In genomic region chr1:36133484-36133883, GRCh38 we compare ENCODE assay signal across 1 cellular context.
TF ChIP-seq lines count a peak whose summit lies in the region.

No MANE protein-coding gene starts in this region.

TF ChIP-seq in HepG2, 621 proteins besides CTCF, POLR2A, EP300 and RAD21:
- TF ChIP-seq SMAD9 (CRISPR knock-in tag; IDR thresholded peaks at IDR 0.05) = no peak
- TF ChIP-seq, protein P1, sequence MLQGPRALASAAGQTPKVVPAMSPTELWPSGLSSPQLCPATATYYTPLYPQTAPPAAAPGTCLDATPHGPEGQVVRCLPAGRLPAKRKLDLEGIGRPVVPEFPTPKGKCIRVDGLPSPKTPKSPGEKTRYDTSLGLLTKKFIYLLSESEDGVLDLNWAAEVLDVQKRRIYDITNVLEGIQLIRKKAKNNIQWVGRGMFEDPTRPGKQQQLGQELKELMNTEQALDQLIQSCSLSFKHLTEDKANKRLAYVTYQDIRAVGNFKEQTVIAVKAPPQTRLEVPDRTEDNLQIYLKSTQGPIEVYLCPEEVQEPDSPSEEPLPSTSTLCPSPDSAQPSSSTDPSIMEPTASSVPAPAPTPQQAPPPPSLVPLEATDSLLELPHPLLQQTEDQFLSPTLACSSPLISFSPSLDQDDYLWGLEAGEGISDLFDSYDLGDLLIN (CRISPR knock-in tag; IDR thresholded peaks at IDR 0.05; ENCODE audit: borderline replicate concordance) = no peak
- TF ChIP-seq AGO1 (IDR thresholded peaks at IDR 0.05; ENCODE audit: low read depth, low read length, poor library complexity, severe bottlenecking) = no peak
- no peak for TF ChIP-seq RNF2 (conservative IDR thresholded peaks at IDR 0.05; ENCODE audit: low read depth)
- TF ChIP-seq SAFB2 (CRISPR knock-in tag; IDR thresholded peaks at IDR 0.05; ENCODE audit: borderline replicate concordance, low read depth) = no peak
- TF ChIP-seq, protein P2, sequence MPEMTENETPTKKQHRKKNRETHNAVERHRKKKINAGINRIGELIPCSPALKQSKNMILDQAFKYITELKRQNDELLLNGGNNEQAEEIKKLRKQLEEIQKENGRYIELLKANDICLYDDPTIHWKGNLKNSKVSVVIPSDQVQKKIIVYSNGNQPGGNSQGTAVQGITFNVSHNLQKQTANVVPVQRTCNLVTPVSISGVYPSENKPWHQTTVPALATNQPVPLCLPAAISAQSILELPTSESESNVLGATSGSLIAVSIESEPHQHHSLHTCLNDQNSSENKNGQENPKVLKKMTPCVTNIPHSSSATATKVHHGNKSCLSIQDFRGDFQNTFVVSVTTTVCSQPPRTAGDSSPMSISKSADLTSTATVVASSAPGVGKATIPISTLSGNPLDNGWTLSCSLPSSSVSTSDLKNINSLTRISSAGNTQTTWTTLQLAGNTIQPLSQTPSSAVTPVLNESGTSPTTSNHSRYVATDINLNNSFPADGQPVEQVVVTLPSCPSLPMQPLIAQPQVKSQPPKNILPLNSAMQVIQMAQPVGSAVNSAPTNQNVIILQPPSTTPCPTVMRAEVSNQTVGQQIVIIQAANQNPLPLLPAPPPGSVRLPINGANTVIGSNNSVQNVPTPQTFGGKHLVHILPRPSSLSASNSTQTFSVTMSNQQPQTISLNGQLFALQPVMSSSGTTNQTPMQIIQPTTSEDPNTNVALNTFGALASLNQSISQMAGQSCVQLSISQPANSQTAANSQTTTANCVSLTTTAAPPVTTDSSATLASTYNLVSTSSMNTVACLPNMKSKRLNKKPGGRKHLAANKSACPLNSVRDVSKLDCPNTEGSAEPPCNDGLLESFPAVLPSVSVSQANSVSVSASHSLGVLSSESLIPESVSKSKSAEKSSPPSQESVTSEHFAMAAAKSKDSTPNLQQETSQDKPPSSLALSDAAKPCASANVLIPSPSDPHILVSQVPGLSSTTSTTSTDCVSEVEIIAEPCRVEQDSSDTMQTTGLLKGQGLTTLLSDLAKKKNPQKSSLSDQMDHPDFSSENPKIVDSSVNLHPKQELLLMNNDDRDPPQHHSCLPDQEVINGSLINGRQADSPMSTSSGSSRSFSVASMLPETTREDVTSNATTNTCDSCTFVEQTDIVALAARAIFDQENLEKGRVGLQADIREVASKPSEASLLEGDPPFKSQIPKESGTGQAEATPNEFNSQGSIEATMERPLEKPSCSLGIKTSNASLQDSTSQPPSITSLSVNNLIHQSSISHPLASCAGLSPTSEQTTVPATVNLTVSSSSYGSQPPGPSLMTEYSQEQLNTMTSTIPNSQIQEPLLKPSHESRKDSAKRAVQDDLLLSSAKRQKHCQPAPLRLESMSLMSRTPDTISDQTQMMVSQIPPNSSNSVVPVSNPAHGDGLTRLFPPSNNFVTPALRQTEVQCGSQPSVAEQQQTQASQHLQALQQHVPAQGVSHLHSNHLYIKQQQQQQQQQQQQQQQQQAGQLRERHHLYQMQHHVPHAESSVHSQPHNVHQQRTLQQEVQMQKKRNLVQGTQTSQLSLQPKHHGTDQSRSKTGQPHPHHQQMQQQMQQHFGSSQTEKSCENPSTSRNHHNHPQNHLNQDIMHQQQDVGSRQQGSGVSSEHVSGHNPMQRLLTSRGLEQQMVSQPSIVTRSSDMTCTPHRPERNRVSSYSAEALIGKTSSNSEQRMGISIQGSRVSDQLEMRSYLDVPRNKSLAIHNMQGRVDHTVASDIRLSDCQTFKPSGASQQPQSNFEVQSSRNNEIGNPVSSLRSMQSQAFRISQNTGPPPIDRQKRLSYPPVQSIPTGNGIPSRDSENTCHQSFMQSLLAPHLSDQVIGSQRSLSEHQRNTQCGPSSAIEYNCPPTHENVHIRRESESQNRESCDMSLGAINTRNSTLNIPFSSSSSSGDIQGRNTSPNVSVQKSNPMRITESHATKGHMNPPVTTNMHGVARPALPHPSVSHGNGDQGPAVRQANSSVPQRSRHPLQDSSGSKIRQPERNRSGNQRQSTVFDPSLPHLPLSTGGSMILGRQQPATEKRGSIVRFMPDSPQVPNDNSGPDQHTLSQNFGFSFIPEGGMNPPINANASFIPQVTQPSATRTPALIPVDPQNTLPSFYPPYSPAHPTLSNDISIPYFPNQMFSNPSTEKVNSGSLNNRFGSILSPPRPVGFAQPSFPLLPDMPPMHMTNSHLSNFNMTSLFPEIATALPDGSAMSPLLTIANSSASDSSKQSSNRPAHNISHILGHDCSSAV (CRISPR knock-in tag; IDR thresholded peaks at IDR 0.05; ENCODE audit: borderline replicate concordance) = no peak
- TF ChIP-seq BORCS8-MEF2B (CRISPR knock-in tag; IDR thresholded peaks at IDR 0.05) = no peak
- TF ChIP-seq ZNF83 (CRISPR knock-in tag; IDR thresholded peaks at IDR 0.05; ENCODE audit: borderline replicate concordance) = no peak
- no peak for TF ChIP-seq TCF7L2 (IDR thresholded peaks at IDR 0.05; ENCODE audit: low read depth, low read length)
- no peak for TF ChIP-seq ZNF430 (CRISPR knock-in tag; IDR thresholded peaks at IDR 0.05)
- TF ChIP-seq ZNF136 (CRISPR knock-in tag; IDR thresholded peaks at IDR 0.05; ENCODE audit: low read depth) = no peak
- no peak for TF ChIP-seq ZMAT3 (CRISPR knock-in tag; conservative IDR thresholded peaks at IDR 0.05)
- no peak for TF ChIP-seq ATF7 (IDR thresholded peaks at IDR 0.05)
- no peak for TF ChIP-seq ATF7 (CRISPR knock-in tag; IDR thresholded peaks at IDR 0.05)
- TF ChIP-seq FOXP1 (IDR thresholded peaks at IDR 0.05) = no peak
- no peak for TF ChIP-seq FOXP1 (CRISPR knock-in tag; IDR thresholded peaks at IDR 0.05)
- TF ChIP-seq PAXIP1 (CRISPR knock-in tag; conservative IDR thresholded peaks at IDR 0.05) = no peak
